Comparison of ENCODE assay signal across 20 cellular contexts in the genomic region with DNA sequence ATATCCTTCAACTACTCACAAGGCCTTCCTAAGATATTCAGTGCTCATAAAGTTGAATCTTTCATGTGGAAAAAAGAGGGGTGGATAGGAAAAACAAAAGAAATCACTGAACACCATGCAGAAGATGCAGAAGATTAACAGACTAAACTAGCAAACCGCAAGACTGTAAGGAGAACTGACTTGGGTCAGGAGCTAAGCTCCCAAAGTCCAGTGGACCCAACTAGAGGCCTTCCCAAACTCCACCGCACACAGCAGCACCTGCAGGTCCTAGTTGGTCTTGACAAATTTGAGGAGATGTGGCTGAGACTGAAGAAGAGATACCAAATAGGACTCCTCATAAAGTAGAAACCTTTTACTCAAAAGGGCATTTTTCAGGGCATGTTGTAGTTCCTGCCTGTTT. TPM values are rescaled to one million over a fixed set of nuclear protein-coding genes. Genes with fewer than 3 reads are reported as not detected.
DNase-seq lines count a peak whose midpoint lies in the region; ATAC-seq, FAIRE-seq and TF ChIP-seq lines count a peak whose summit lies in the region.
"Had no signal": no experiment of that assay in that cellular context is flagged by ENCODE, and none has a peak within 500 bp of the region (broad histone marks: within the 10 kb centered on the region; RNA-seq: fewer than 3 reads in every experiment).

No MANE protein-coding gene starts in this region.

- WGBS in HepG2 (ENCODE audit: low lambda C conversion rate): 89% methylated on average over 2 of the region's 2 CpGs
- 82% methylated on average over 2 of the region's 2 CpGs for WGBS in right lobe of liver (ENCODE audit: insufficient coverage, low coverage, low lambda C conversion rate, missing lambda C conversion rate)

- TF ChIP-seq POLR2A in HepG2 (IDR thresholded peaks at IDR 0.05; ENCODE audit: insufficient read depth in 1 of 2, low read depth in 2 of 2, low read length in 2 of 2) (no peak), right lobe of liver (IDR thresholded peaks at IDR 0.05) (no peak)

- POLR2A ChIA-PET in HepG2 (lab: Yijun Ruan, JAX): no interaction called here
- POLR2A ChIA-PET in Panc1 (lab: Charles Lee): no interaction called here

- ATAC-seq in HepG2 (no peak), right lobe of liver (no peak), Panc1 (no peak), HG03175 (IDR thresholded peaks at IDR 0.05; ENCODE audit: unreplicated experiment) (no peak)
- ATAC-seq in central memory CD8-positive, alpha-beta T cell (replicated peaks; ENCODE audit: extremely low read depth, poor library complexity, severe bottlenecking): no peak
- ATAC-seq: left cardiac atrium; naive thymus-derived CD4-positive, alpha-beta T cell; pancreas; upper lobe of right lung had no signal

- H3K4me1 Mint-ChIP-seq in central memory CD8-positive, alpha-beta T cell: peaks cover 64% of the 10 kb centered on the region
- H3K4me1 Mint-ChIP-seq in T-helper 2 cell treated with Interferon-gamma antibody and Interleukin-4, amounts not matched to agents 5 μg/mL and 100 μg/mL, for 36 hours (ENCODE audit: low read depth): peaks cover 49% of the 10 kb centered on the region

- no peak for DNase-seq in HepG2 (ENCODE audit: low spot score)
- no peak for DNase-seq in right lobe of liver
- no peak for DNase-seq in Panc1 (ENCODE audit: low read depth, low spot score)
- DNase-seq in central memory CD8-positive, alpha-beta T cell (ENCODE audit: low spot score in 2 of 2): no peak
- no peak for DNase-seq in T-helper 2 cell treated with Interferon-gamma antibody and Interleukin-4, amounts not matched to agents 5 μg/mL and 100 μg/mL, for 36 hours (ENCODE audit: low spot score)
- no peak for DNase-seq in NCI-H524 (lab: John Stamatoyannopoulos, UW)
- DNase-seq: activated naive CD8-positive, alpha-beta T cell treated with anti-CD3 and anti-CD28 coated beads, Interleukin-2, amount 10 ng/mL, durations not matched to agents 7 days and 5 days; C1 segment of cervical spinal cord; DMS 273 treated with DMSO at 0.1 percent for 48 hours; GOT3; left cardiac atrium; mesendoderm; naive thymus-derived CD4-positive, alpha-beta T cell; NCI-H1694 treated with DMSO at 0.1 percent for 48 hours; pancreas; Peyer's patch; stimulated activated CD4-positive, alpha-beta T cell treated with anti-CD3 and anti-CD28 coated beads, Interleukin-4, amount 100 ng/mL, for 4 hours; upper lobe of right lung had no signal

- TF ChIP-seq EP300 in HepG2 (IDR thresholded peaks at IDR 0.05; ENCODE audit: low read depth in 2 of 2, low read length in 2 of 2) (no peak), HepG2 (CRISPR knock-in tag; IDR thresholded peaks at IDR 0.05; ENCODE audit: borderline replicate concordance) (no peak)

- in situ Hi-C loops in HepG2 (cut with HindIII; ENCODE audit: extremely low pct_ligation_motif_present, low pct_unique_long_range_greater_than_20kb): no loop called here
- in situ Hi-C loops in Panc1 (cut with HindIII; ENCODE audit: low pct_unique_long_range_greater_than_20kb, low sequenced_read_pairs): no loop called here

- H3K9me3 ChIP-seq in HepG2 (ENCODE audit: low read length): no peaks in the 10 kb centered on the region
- no peaks in the 10 kb centered on the region for H3K9me3 ChIP-seq in right lobe of liver
- no peaks in the 10 kb centered on the region for H3K9me3 ChIP-seq in Panc1 (ENCODE audit: control insufficient read depth, insufficient read depth, low read depth, low read length)
- H3K9me3 ChIP-seq: pancreas, Peyer's patch, right atrium auricular region, upper lobe of right lung had no signal

- H3K27ac ChIP-seq in HepG2 (ENCODE audit: extremely low read length, insufficient read depth, low read length) (peak overlapping the region; percentile 0), right lobe of liver (no peak overlapping the region), Panc1 (ENCODE audit: low read length) (no peak overlapping the region)
- H3K27ac ChIP-seq: pancreas, Peyer's patch, right atrium auricular region, upper lobe of right lung had no signal

- intact Hi-C loops in HepG2 (cut with micrococcal nuclease; ENCODE audit: unreplicated experiment): no loop called here
- intact Hi-C loops in right lobe of liver (cut with DNase I): no loop called here
- intact Hi-C loops in Panc1 (cut with micrococcal nuclease; ENCODE audit: unreplicated experiment): no loop called here

- FAIRE-seq in HepG2 (lab: Jason Lieb, UNC): no peak

- H3K4me1 ChIP-seq in HepG2 (ENCODE audit: insufficient read depth, low read length) (peaks cover 60% of the 10 kb centered on the region), right lobe of liver (peaks cover 0 to 40% (median 12%) of the 10 kb centered on the region in 4 donors), Panc1 (ENCODE audit: control insufficient read depth, insufficient read depth, low read length) (peaks cover 10% of the 10 kb centered on the region)

- no peaks in the 10 kb centered on the region; a peak in 1 of 5 replicates for H3K27me3 ChIP-seq in HepG2 (ENCODE audit: control insufficient read depth in 1 of 2, insufficient read depth in 2 of 2, low read length in 2 of 2)
- H3K27me3 ChIP-seq in right lobe of liver: no peaks in the 10 kb centered on the region
- no peaks in the 10 kb centered on the region for H3K27me3 ChIP-seq in Panc1 (ENCODE audit: control insufficient read depth, insufficient read depth, low read length)
- H3K27me3 ChIP-seq: pancreas, Peyer's patch, right atrium auricular region, upper lobe of right lung had no signal

- TF ChIP-seq CTCF in HepG2 (CRISPR knock-in tag; IDR thresholded peaks at IDR 0.05): no peak
- no peak for TF ChIP-seq CTCF in right lobe of liver (IDR thresholded peaks at IDR 0.05)
- TF ChIP-seq CTCF in Panc1 (IDR thresholded peaks at IDR 0.05): no peak

- peaks cover 30% of the 10 kb centered on the region for H3K36me3 Mint-ChIP-seq in central memory CD8-positive, alpha-beta T cell (ENCODE audit: insufficient read depth)
- peaks cover 24% of the 10 kb centered on the region for H3K36me3 Mint-ChIP-seq in T-helper 2 cell treated with Interferon-gamma antibody and Interleukin-4, amounts not matched to agents 5 μg/mL and 100 μg/mL, for 36 hours (ENCODE audit: low read depth)

- TF ChIP-seq RAD21 in HepG2 (CRISPR knock-in tag; IDR thresholded peaks at IDR 0.05): no peak

- CTCF ChIA-PET in HepG2 (lab: Yijun Ruan, JAX; ENCODE audit: low intra/inter-chr PET ratio, low total read pairs) (no interaction called here), Panc1 (lab: Charles Lee) (no interaction called here)

- H3K4me3 ChIP-seq in HepG2 (replicated peaks in 1 of 3; ENCODE audit: insufficient read depth in 1 of 3, low read depth in 2 of 3, low read length in 3 of 3) (no peak overlapping the region), right lobe of liver (no peak overlapping the region), Panc1 (ENCODE audit: low read depth in 2 of 2, low read length in 2 of 2) (no peak overlapping the region)
- H3K4me3 ChIP-seq: pancreas, Peyer's patch, right atrium auricular region, upper lobe of right lung had no signal

- 0 out of 2 replicates have a peak, but pooled peaks cover 3% of the 10 kb centered on the region for H4K20me1 ChIP-seq in HepG2 (ENCODE audit: insufficient read depth, low read length)

- BruUV-seq in HepG2 (replicated peaks; lab: Mats Ljungman, UMichigan) (no TSS peak), Panc1 (replicated peaks; lab: Mats Ljungman, UMichigan) (TSS peak; percentile 41)

- no peak overlapping the region for H3K4me3 Mint-ChIP-seq in central memory CD8-positive, alpha-beta T cell
- no peak overlapping the region for H3K4me3 Mint-ChIP-seq in T-helper 2 cell treated with Interferon-gamma antibody and Interleukin-4, amounts not matched to agents 5 μg/mL and 100 μg/mL, for 36 hours
- H3K4me3 Mint-ChIP-seq: activated naive CD8-positive, alpha-beta T cell treated with anti-CD3 and anti-CD28 coated beads, Interleukin-2, amount 10 ng/mL, durations not matched to agents 7 days and 5 days had no signal

- no peaks in the 10 kb centered on the region for H3K27me3 Mint-ChIP-seq in central memory CD8-positive, alpha-beta T cell
- no peaks in the 10 kb centered on the region for H3K27me3 Mint-ChIP-seq in T-helper 2 cell treated with Interferon-gamma antibody and Interleukin-4, amounts not matched to agents 5 μg/mL and 100 μg/mL, for 36 hours (ENCODE audit: low read depth)
- H3K27me3 Mint-ChIP-seq: activated naive CD8-positive, alpha-beta T cell treated with anti-CD3 and anti-CD28 coated beads, Interleukin-2, amount 10 ng/mL, durations not matched to agents 7 days and 5 days; naive thymus-derived CD4-positive, alpha-beta T cell had no signal

- H3K79me2 ChIP-seq in HepG2 (ENCODE audit: insufficient read depth, low read length): peaks cover 78% of the 10 kb centered on the region

- no peak overlapping the region for H2AFZ ChIP-seq in HepG2 (ENCODE audit: low read length)

- H3K36me3 ChIP-seq in HepG2 (replicated peaks in 1 of 2; ENCODE audit: control insufficient read depth in 1 of 2, insufficient read depth in 2 of 2, low read length in 2 of 2): peaks cover 0 to 3% of the 10 kb centered on the region in 2 experiments; a peak in 4 of 5 replicates
- H3K36me3 ChIP-seq in right lobe of liver: no peaks in the 10 kb centered on the region
- H3K36me3 ChIP-seq in Panc1 (ENCODE audit: control insufficient read depth, insufficient read depth, low read length): no peaks in the 10 kb centered on the region; the same call in 1 of the 2 replicates
- H3K36me3 ChIP-seq: pancreas, right atrium auricular region, upper lobe of right lung had no signal

- peak overlapping the region; percentile 20 for H3K27ac Mint-ChIP-seq in central memory CD8-positive, alpha-beta T cell (ENCODE audit: low read depth)
- no peak overlapping the region for H3K27ac Mint-ChIP-seq in T-helper 2 cell treated with Interferon-gamma antibody and Interleukin-4, amounts not matched to agents 5 μg/mL and 100 μg/mL, for 36 hours
- H3K27ac Mint-ChIP-seq: activated naive CD8-positive, alpha-beta T cell treated with anti-CD3 and anti-CD28 coated beads, Interleukin-2, amount 10 ng/mL, durations not matched to agents 7 days and 5 days had no signal

- H3K9me3 Mint-ChIP-seq in central memory CD8-positive, alpha-beta T cell: no peaks in the 10 kb centered on the region
- no peaks in the 10 kb centered on the region for H3K9me3 Mint-ChIP-seq in T-helper 2 cell treated with Interferon-gamma antibody and Interleukin-4, amounts not matched to agents 5 μg/mL and 100 μg/mL, for 36 hours
- H3K9me3 Mint-ChIP-seq: activated naive CD8-positive, alpha-beta T cell treated with anti-CD3 and anti-CD28 coated beads, Interleukin-2, amount 10 ng/mL, durations not matched to agents 7 days and 5 days; naive thymus-derived CD4-positive, alpha-beta T cell had no signal

- no peak overlapping the region for H3K9ac ChIP-seq in HepG2 (ENCODE audit: insufficient read depth, low read depth, low read length)

- H3K4me2 ChIP-seq in HepG2 (ENCODE audit: low read depth, low read length): no peak overlapping the region

RNA-seq across cellular contexts. Expression of a gene that starts 3.3 kb away (rescaled TPM):
- total RNA-seq in HepG2 (2016; rRNA removed; fragmentation: Illumina TruSeq; extraction: Trizol) (10.3 and 15.0 TPM in 2 replicates), right lobe of liver (10 to 100 TPM; 13.9 to 17.6 (median 16.6) TPM), Panc1 (2021; ENCODE audit: unreplicated experiment) (31.6 TPM)
- 4.5 and 4.9 TPM in 2 replicates for total RNA-seq in HepG2 (2016; cell fraction: cytosol; rRNA removed; fragmentation: Illumina TruSeq; extraction: Trizol; ENCODE audit: low read depth)
- total RNA-seq in HepG2 (2016; cell fraction: insoluble cytoplasmic fraction; rRNA removed; fragmentation: Illumina TruSeq; extraction: Trizol): 10.6 and 13.6 TPM in 2 replicates
- 5.4 and 6.4 TPM in 2 replicates for total RNA-seq in HepG2 (2016; cell fraction: membrane; rRNA removed; fragmentation: Illumina TruSeq; extraction: Trizol)
- total RNA-seq in HepG2 (2016; cell fraction: nucleus; rRNA removed; fragmentation: Illumina TruSeq; extraction: Trizol): 7.4 and 9.7 TPM in 2 replicates
- 9.0 and 10.7 TPM in 2 replicates for polyA plus RNA-seq in HepG2 (2011; rRNA removed)
- polyA plus RNA-seq in HepG2 (2011; cell fraction: cytosol; rRNA removed): 6.2 and 9.2 TPM in 2 replicates
- polyA plus RNA-seq in HepG2 (2011; cell fraction: nucleus; rRNA removed): 9.5 and 13.1 TPM in 2 replicates
- polyA plus RNA-seq in HepG2 (2012): 7.6 and 10.8 TPM in 2 replicates
- polyA plus RNA-seq in HepG2 (2016; cell fraction: cytosol; fragmentation: Illumina TruSeq; extraction: Trizol; ENCODE audit: low read depth): 0.89 and 0.95 TPM in 2 replicates
- polyA plus RNA-seq in HepG2 (2016; cell fraction: insoluble cytoplasmic fraction; fragmentation: Illumina TruSeq; extraction: Trizol; ENCODE audit: low read depth): 11.8 and 12.1 TPM in 2 replicates
- 2.3 and 2.7 TPM in 2 replicates for polyA plus RNA-seq in HepG2 (2016; cell fraction: membrane; fragmentation: Illumina TruSeq; extraction: Trizol; ENCODE audit: low read depth)
- polyA plus RNA-seq in HepG2 (2016; cell fraction: nucleus; fragmentation: Illumina TruSeq; extraction: Trizol; ENCODE audit: insufficient read depth, low read depth): 19.4 and 21.2 TPM in 2 replicates
- polyA minus RNA-seq in HepG2 (2011; rRNA and poly(A)+ RNA removed; ENCODE audit: low replicate concordance): 5.4 and 9.3 TPM in 2 replicates
- 5.8 and 8.9 TPM in 2 replicates for polyA minus RNA-seq in HepG2 (2011; cell fraction: cytosol; rRNA and poly(A)+ RNA removed)
- 8.9 and 13.7 TPM in 2 replicates for polyA minus RNA-seq in HepG2 (2011; cell fraction: nucleus; rRNA and poly(A)+ RNA removed)
- polyA plus RNA-seq in Panc1 (2012; ENCODE audit: insufficient read length): 24.1 TPM

RNA-seq across cellular contexts. Expression of a gene that starts 46.9 kb away (rescaled TPM):
- total RNA-seq in HepG2 (2016; rRNA removed; fragmentation: Illumina TruSeq; extraction: Trizol) (39.5 and 48.6 TPM in 2 replicates), right lobe of liver (100 to 1,000 TPM in 2 of 6 experiments, 10 to 100 TPM in 4; 30.4 to 142 (median 68.6) TPM), Panc1 (2021; ENCODE audit: unreplicated experiment) (36.3 TPM)
- 13.0 and 14.5 TPM in 2 replicates for total RNA-seq in HepG2 (2016; cell fraction: cytosol; rRNA removed; fragmentation: Illumina TruSeq; extraction: Trizol; ENCODE audit: low read depth)
- total RNA-seq in HepG2 (2016; cell fraction: insoluble cytoplasmic fraction; rRNA removed; fragmentation: Illumina TruSeq; extraction: Trizol): 42.3 and 49.9 TPM in 2 replicates
- 29.2 and 32.0 TPM in 2 replicates for total RNA-seq in HepG2 (2016; cell fraction: membrane; rRNA removed; fragmentation: Illumina TruSeq; extraction: Trizol)
- total RNA-seq in HepG2 (2016; cell fraction: nucleus; rRNA removed; fragmentation: Illumina TruSeq; extraction: Trizol): 25.4 and 25.5 TPM in 2 replicates
- polyA plus RNA-seq in HepG2 (2011; rRNA removed): 35.6 and 37.8 TPM in 2 replicates
- 25.0 and 32.1 TPM in 2 replicates for polyA plus RNA-seq in HepG2 (2011; cell fraction: cytosol; rRNA removed)
- polyA plus RNA-seq in HepG2 (2011; cell fraction: nucleus; rRNA removed): 31.4 and 44.9 TPM in 2 replicates
- 33.2 and 56.4 TPM in 2 replicates for polyA plus RNA-seq in HepG2 (2012)
- 12.2 and 18.6 TPM in 2 replicates for polyA plus RNA-seq in HepG2 (2016; cell fraction: cytosol; fragmentation: Illumina TruSeq; extraction: Trizol; ENCODE audit: low read depth)
- 57.7 and 60.4 TPM in 2 replicates for polyA plus RNA-seq in HepG2 (2016; cell fraction: insoluble cytoplasmic fraction; fragmentation: Illumina TruSeq; extraction: Trizol; ENCODE audit: low read depth)
- 24.1 and 29.1 TPM in 2 replicates for polyA plus RNA-seq in HepG2 (2016; cell fraction: membrane; fragmentation: Illumina TruSeq; extraction: Trizol; ENCODE audit: low read depth)
- polyA plus RNA-seq in HepG2 (2016; cell fraction: nucleus; fragmentation: Illumina TruSeq; extraction: Trizol; ENCODE audit: insufficient read depth, low read depth): 40.4 and 41.8 TPM in 2 replicates
- polyA minus RNA-seq in HepG2 (2011; rRNA and poly(A)+ RNA removed; ENCODE audit: low replicate concordance): 7.2 and 21.2 TPM in 2 replicates
- polyA minus RNA-seq in HepG2 (2011; cell fraction: cytosol; rRNA and poly(A)+ RNA removed): 12.7 and 16.3 TPM in 2 replicates
- 34.6 and 42.1 TPM in 2 replicates for polyA minus RNA-seq in HepG2 (2011; cell fraction: nucleus; rRNA and poly(A)+ RNA removed)
- polyA plus RNA-seq in Panc1 (2012; ENCODE audit: insufficient read length): 42.5 TPM
